In genomic region chr22:29570912-29571549, GRCh38 we compare ENCODE assay signal across 24 cellular contexts. TPM values are rescaled to one million over a fixed set of nuclear protein-coding genes. Genes with fewer than 3 reads are reported as not detected.
DNase-seq lines count a peak whose midpoint lies in the region; TF ChIP-seq lines count a peak whose summit lies in the region.
"Had no signal": no experiment of that assay in that cellular context is flagged by ENCODE, and none has a peak within 500 bp of the region (broad histone marks: within the 10 kb centered on the region; RNA-seq: fewer than 3 reads in every experiment).

No MANE protein-coding gene starts in this region.

- no CpG with 5 or more reads among the region's 2 CpGs for WGBS in H9 (ENCODE audit: extremely low coverage, insufficient read length, low lambda C conversion rate)

- no peak overlapping the region for H4K5ac ChIP-seq in H9 (ENCODE audit: insufficient read length, low read depth, low read length)

- H3K4me1 Mint-ChIP-seq in H9 (no peaks in the 10 kb centered on the region), brain (no peaks in the 10 kb centered on the region), nephron progenitor cell (peaks cover 13% of the 10 kb centered on the region)

- H3K18ac ChIP-seq in H9 (ENCODE audit: insufficient read length, low read depth, low read length): no peak overlapping the region

- no peak overlapping the region for H2BK15ac ChIP-seq in H9 (ENCODE audit: low read depth, low read length)

- no peaks in the 10 kb centered on the region for H3K4me1 ChIP-seq in H9 (ENCODE audit: insufficient read depth, low read length)

- no peak overlapping the region for H3T11ph ChIP-seq in H9 (ENCODE audit: low read length)

- no peak overlapping the region for H2BK5ac ChIP-seq in H9 (ENCODE audit: insufficient read length, low read length)

- H4K20me1 ChIP-seq in H9 (ENCODE audit: control insufficient read depth, insufficient read depth, insufficient read length): no peaks in the 10 kb centered on the region

- H3K27me3 Mint-ChIP-seq in H9 (ENCODE audit: low read depth): no peaks in the 10 kb centered on the region
- no peaks in the 10 kb centered on the region for H3K27me3 Mint-ChIP-seq in brain
- H3K27me3 Mint-ChIP-seq in nephron progenitor cell (ENCODE audit: low read depth, poor library complexity): peaks cover 2% of the 10 kb centered on the region
- H3K27me3 Mint-ChIP-seq: CD8-positive, alpha-beta memory T cell had no signal

- H3K79me1 ChIP-seq in H9 (ENCODE audit: insufficient read depth, low read depth, low read length, poor library complexity, severe bottlenecking): no peaks in the 10 kb centered on the region

- H2BK12ac ChIP-seq in H9 (ENCODE audit: insufficient read length, low read depth, low read length): no peak overlapping the region

- H3K27ac Mint-ChIP-seq in H9 (peak overlapping the region; percentile 8 to 68 (median 57); a peak in 5 of 7 replicates), brain (peak overlapping the region in 4 of 5 experiments; percentile 33 to 84 (median 47)), nephron progenitor cell (peak overlapping the region; percentile 77)
- H3K27ac Mint-ChIP-seq: CD8-positive, alpha-beta memory T cell had no signal

- no peak overlapping the region for H3K4me3 Mint-ChIP-seq in H9
- no peak overlapping the region for H3K4me3 Mint-ChIP-seq in brain
- H3K4me3 Mint-ChIP-seq in nephron progenitor cell: no peak overlapping the region
- H3K4me3 Mint-ChIP-seq: CD8-positive, alpha-beta memory T cell had no signal

- no peak overlapping the region for H3K4me2 ChIP-seq in H9 (ENCODE audit: insufficient read depth, insufficient read length, low read length)

- no peak overlapping the region for H3K4ac ChIP-seq in H9 (ENCODE audit: low read depth, low read length)

- H2AFZ ChIP-seq in H9 (ENCODE audit: low read length): no peak overlapping the region

- peaks cover 17 to 45% (median 36%) of the 10 kb centered on the region in 3 experiments; a peak in 6 of 7 replicates for H3K36me3 Mint-ChIP-seq in H9 (ENCODE audit: insufficient read depth in 1 of 3, low read depth in 3 of 3)
- peaks cover 34% of the 10 kb centered on the region for H3K36me3 Mint-ChIP-seq in brain
- H3K36me3 Mint-ChIP-seq in nephron progenitor cell (ENCODE audit: low read depth): peaks cover 38% of the 10 kb centered on the region

- H3K79me2 ChIP-seq in H9 (ENCODE audit: insufficient read depth, low read length): no peaks in the 10 kb centered on the region

- no peak overlapping the region for H2BK120ac ChIP-seq in H9 (ENCODE audit: low read depth, low read length, poor library complexity, severe bottlenecking)

- no peak overlapping the region for H4K91ac ChIP-seq in H9 (ENCODE audit: insufficient read length, low read depth, low read length)

- no peak overlapping the region for H3K27ac ChIP-seq in H9 (ENCODE audit: insufficient read length, low read depth, low read length)
- H3K27ac ChIP-seq: C4-2B had no signal

- H2AK5ac ChIP-seq in H9 (ENCODE audit: insufficient read length, low read length): no peak overlapping the region

- H3K23me2 ChIP-seq in H9 (ENCODE audit: insufficient read length, low read depth, low read length, poor library complexity, severe bottlenecking): no peaks in the 10 kb centered on the region

- H3K27me3 ChIP-seq in H9 (ENCODE audit: insufficient read depth, low read length): no peaks in the 10 kb centered on the region
- H3K27me3 ChIP-seq: MG63 had no signal

- H4K8ac ChIP-seq in H9 (replicated peaks; ENCODE audit: insufficient read length, low read depth, low read length): peak overlapping the region; percentile 60

- H3K56ac ChIP-seq in H9 (ENCODE audit: insufficient read length, low read depth, low read length): no peak overlapping the region

- no peaks in the 10 kb centered on the region for H3K9me3 ChIP-seq in H9 (ENCODE audit: control insufficient read depth, low read depth, low read length)
- H3K9me3 ChIP-seq: MG63 had no signal

- H3K9me3 Mint-ChIP-seq in H9: no peaks in the 10 kb centered on the region
- H3K9me3 Mint-ChIP-seq in brain: peaks cover 0 to 2% (median 0%) of the 10 kb centered on the region in 5 experiments
- no peaks in the 10 kb centered on the region for H3K9me3 Mint-ChIP-seq in nephron progenitor cell
- H3K9me3 Mint-ChIP-seq: CD8-positive, alpha-beta memory T cell had no signal

- TF ChIP-seq CTCF in H9 (conservative IDR thresholded peaks at IDR 0.05) (no peak), brain (conservative IDR thresholded peaks at IDR 0.05) (no peak), nephron progenitor cell (IDR thresholded peaks at IDR 0.05) (no peak)

- no peak overlapping the region for H3K23ac ChIP-seq in H9 (ENCODE audit: insufficient read length, low read depth, low read length)

- no peak overlapping the region for H3K14ac ChIP-seq in H9 (ENCODE audit: insufficient read depth, low read length)

- DNase-seq in H9: no peak
- no peak for DNase-seq in nephron progenitor cell
- DNase-seq in NCI-H2196 treated with DMSO at 0.1 percent for 48 hours (lab: John Stamatoyannopoulos, UW; ENCODE audit: unreplicated experiment): no peak
- DNase-seq in SHP77 (lab: John Stamatoyannopoulos, UW): no peak
- DNase-seq in NCI-H2171 treated with DMSO at 0.1 percent for 48 hours (lab: John Stamatoyannopoulos, UW): no peak
- DNase-seq in T1000 (lab: John Stamatoyannopoulos, UW): no peak
- DNase-seq: Calu3; CD8-positive, alpha-beta memory T cell; DMS79 treated with DMSO at 0.1 percent for 48 hours; GF-D8; H7; KG1; MG63; NCI-H1105 treated with DMSO at 0.1 percent for 48 hours; NCI-H146; NCI-H1930; NCI-H2107; NCI-H446 treated with DMSO at 0.1 percent for 48 hours; NCI-H526; NCI-H82; NK-92 treated with Interleukin-12 subunit alpha and Interleukin-12 subunit beta, amount 100 ng/mL, for 24 hours; PC-3 had no signal

- no peak overlapping the region for H2BK20ac ChIP-seq in H9 (ENCODE audit: low read depth, low read length, poor library complexity, severe bottlenecking)

- H3K9ac ChIP-seq in H9 (ENCODE audit: extremely low read depth, insufficient read length, low read length): no peak overlapping the region

RNA-seq across cellular contexts. Expression of gene NIPSNAP1, which starts 9.9 kb away (rescaled TPM):
- total RNA-seq in H9 (2021): 169 and 171 TPM in 2 replicates
- polyA plus RNA-seq in brain (ENCODE audit: insufficient read depth, low read depth, low replicate concordance): 131 TPM

RNA-seq across cellular contexts. Expression of gene THOC5, which starts 17.5 kb away (rescaled TPM):
- 68.2 and 71.8 TPM in 2 replicates for total RNA-seq in H9 (2021)
- polyA plus RNA-seq in brain (ENCODE audit: insufficient read depth, low read depth, low replicate concordance): 30.5 TPM

RNA-seq across cellular contexts. Expression of gene NF2, which starts 32.4 kb away (rescaled TPM):
- 46.5 and 50.9 TPM in 2 replicates for total RNA-seq in H9 (2021)
- polyA plus RNA-seq in brain (ENCODE audit: insufficient read depth, low read depth, low replicate concordance): 14.5 TPM
